ENCODE assay signal across 8 cellular contexts in genomic region chr7:45922810-45923209, GRCh38. TPM values are rescaled to one million over a fixed set of nuclear protein-coding genes. Genes with fewer than 3 reads are reported as not detected.
DNase-seq lines count a peak whose midpoint lies in the region; ATAC-seq, FAIRE-seq and TF ChIP-seq lines count a peak whose summit lies in the region.

No MANE protein-coding gene starts in this region.

- no peaks in the 10 kb centered on the region for H3K36me3 ChIP-seq in CD4-positive, alpha-beta memory T cell (ENCODE audit: insufficient read depth, low read length)
- H3K36me3 ChIP-seq in HUES64 (ENCODE audit: insufficient read depth, low read length) = no peaks in the 10 kb centered on the region

- 8% methylated on average over 11 of the region's 11 CpGs for WGBS in HUES64

- H3K9me3 ChIP-seq in CD4-positive, alpha-beta memory T cell (ENCODE audit: control insufficient read depth in 1 of 2, low read length in 2 of 2) = no peaks in the 10 kb centered on the region
- no peaks in the 10 kb centered on the region for H3K9me3 ChIP-seq in HUES64 (ENCODE audit: insufficient read depth, low read depth, low read length)

- TF ChIP-seq CTCF in dorsolateral prefrontal cortex (IDR thresholded peaks at IDR 0.05 in 54 of 56, conservative IDR thresholded peaks at IDR 0.05 in 2 of 56; ENCODE audit: low read depth in 1 of 56, partially characterized antibody in 56 of 56) = no peak

- H3K27ac Mint-ChIP-seq in CD4-positive, alpha-beta memory T cell = peak overlapping the region in 6 of 7 donors; percentile 36 to 90 (median 72)
- peak overlapping the region in 7 of 10 donors; percentile 0 to 93 (median 66) for H3K27ac Mint-ChIP-seq in naive thymus-derived CD8-positive, alpha-beta T cell

- peaks cover 9% of the 10 kb centered on the region for H3K27me3 ChIP-seq in CD4-positive, alpha-beta memory T cell (ENCODE audit: insufficient read depth, low read length)
- H3K27me3 ChIP-seq in HUES64 (ENCODE audit: insufficient read depth, low read length) (peaks cover 52% of the 10 kb centered on the region), dorsolateral prefrontal cortex (peaks cover 0 to 76% (median 32%) of the 10 kb centered on the region in 45 donors)

- ATAC-seq in naive thymus-derived CD8-positive, alpha-beta T cell = peak; percentile 37 to 48
- no peak for ATAC-seq in HG03280 (IDR thresholded peaks at IDR 0.05; ENCODE audit: unreplicated experiment)

- intact Hi-C loops in CD4-positive, alpha-beta memory T cell (cut with micrococcal nuclease) = loop anchor here (1.0 to 10.0 kb wide), 3 partner anchors 18 to 1166 kb away; no protein-coding TSS in a partner anchor
- intact Hi-C loops in dorsolateral prefrontal cortex (cut with DNase I) = loop anchor here (2.0 to 5.0 kb wide), 5 partner anchors 430 to 1329 kb away; no protein-coding TSS in a partner anchor

- H3K27ac ChIP-seq in CD4-positive, alpha-beta memory T cell (ENCODE audit: low read depth, low read length) = no peak overlapping the region
- H3K27ac ChIP-seq in HUES64 (ENCODE audit: low read depth, low read length) = no peak overlapping the region
- peak overlapping the region in 34 of 59 donors; percentile 1 to 78 (median 42) for H3K27ac ChIP-seq in dorsolateral prefrontal cortex

- peaks cover 31% of the 10 kb centered on the region in 2 donors for H3K27me3 Mint-ChIP-seq in CD4-positive, alpha-beta memory T cell
- H3K27me3 Mint-ChIP-seq in naive thymus-derived CD8-positive, alpha-beta T cell = peaks cover 12 to 58% (median 44%) of the 10 kb centered on the region in 5 donors

- H3K4me1 Mint-ChIP-seq in CD4-positive, alpha-beta memory T cell = peaks cover 17 to 50% (median 23%) of the 10 kb centered on the region in 4 donors
- peaks cover 10 to 32% (median 27%) of the 10 kb centered on the region in 4 donors for H3K4me1 Mint-ChIP-seq in naive thymus-derived CD8-positive, alpha-beta T cell

- peak overlapping the region; percentile 60 to 76 (median 72) for H3K4me3 Mint-ChIP-seq in CD4-positive, alpha-beta memory T cell
- peak overlapping the region; percentile 56 to 80 (median 69) for H3K4me3 Mint-ChIP-seq in naive thymus-derived CD8-positive, alpha-beta T cell

- peak; percentile 8 to 49 (median 15) for DNase-seq in CD4-positive, alpha-beta memory T cell
- DNase-seq in dorsolateral prefrontal cortex (no peak), 8988T (no peak), RPMI8226 (no peak), frontal cortex (ENCODE audit: low spot score in 2 of 2) (no peak)
- peak in 1 of 10 donors; percentile 21 for DNase-seq in naive thymus-derived CD8-positive, alpha-beta T cell

- no peaks in the 10 kb centered on the region for H3K36me3 Mint-ChIP-seq in CD4-positive, alpha-beta memory T cell
- no peaks in the 10 kb centered on the region for H3K36me3 Mint-ChIP-seq in naive thymus-derived CD8-positive, alpha-beta T cell

- H3K4me3 ChIP-seq in CD4-positive, alpha-beta memory T cell (ENCODE audit: low read length in 2 of 2) = no peak overlapping the region
- H3K4me3 ChIP-seq in HUES64 (ENCODE audit: low read length) (peak overlapping the region; percentile 66), dorsolateral prefrontal cortex (peak overlapping the region in 54 of 59 donors; percentile 5 to 68 (median 53))

- peaks cover 40% of the 10 kb centered on the region for H3K4me1 ChIP-seq in CD4-positive, alpha-beta memory T cell (ENCODE audit: insufficient read depth, low read length)
- peaks cover 19% of the 10 kb centered on the region; the same call in 1 of the 2 replicates for H3K4me1 ChIP-seq in HUES64 (ENCODE audit: insufficient read depth, low read length)

- H3K9ac ChIP-seq in HUES64 (ENCODE audit: low read depth, low read length) = no peak overlapping the region

- CTCF ChIA-PET in CD4-positive, alpha-beta memory T cell (lab: Charles Lee; ENCODE audit: partially characterized antibody) = interaction anchor here (1.0 to 3.2 kb wide), 12 partner anchors 8 to 1165 kb away, joined by 3 to 8 read pairs (median 6); no protein-coding TSS in a partner anchor

- no peaks in the 10 kb centered on the region for H3K9me3 Mint-ChIP-seq in CD4-positive, alpha-beta memory T cell
- no peaks in the 10 kb centered on the region for H3K9me3 Mint-ChIP-seq in naive thymus-derived CD8-positive, alpha-beta T cell

- POLR2A ChIA-PET in CD4-positive, alpha-beta memory T cell (lab: Charles Lee; ENCODE audit: partially characterized antibody) = interaction anchor here (1.6 kb wide), 1 partner anchor 17 kb away, joined by 10 read pairs; no protein-coding TSS in a partner anchor
- POLR2A ChIA-PET in naive thymus-derived CD8-positive, alpha-beta T cell (lab: Charles Lee) = interaction anchor here (0.8 to 2.8 kb wide), 2 partner anchors 17 to 421 kb away, joined by 3 to 11 read pairs; no protein-coding TSS in a partner anchor

- no peak for FAIRE-seq in frontal cortex (lab: Jason Lieb, UNC)

RNA-seq across cellular contexts. Expression of gene IGFBP3, which starts 1.7 kb away (rescaled TPM):
- total RNA-seq in CD4-positive, alpha-beta memory T cell = 10 to 100 TPM; 18.4 to 19.0 TPM
- polyA plus RNA-seq in CD4-positive, alpha-beta memory T cell = 10 to 100 TPM; 10.4 to 12.9 TPM
- polyA plus RNA-seq in HUES64 (2013, experiment 1 of 2) = 10.3 TPM
- polyA plus RNA-seq in HUES64 (2013, experiment 2 of 2) = 10.5 TPM
- 10 to 100 TPM in 116 of 120 experiments, 1 to 10 TPM in 4; 6.7 to 98.7 (median 22.3) TPM for total RNA-seq in dorsolateral prefrontal cortex
- 10 to 100 TPM; 10.4 to 11.5 TPM for total RNA-seq in naive thymus-derived CD8-positive, alpha-beta T cell
- polyA plus RNA-seq in naive thymus-derived CD8-positive, alpha-beta T cell = 10 to 100 TPM in 1 of 3 donors, 1 to 10 TPM in 2; 2.1 to 13.7 (median 2.4) TPM
- 6.1 TPM for total RNA-seq in frontal cortex

RNA-seq across cellular contexts. Expression of gene IGFBP1, which starts 34.5 kb away (rescaled TPM):
- not detected for total RNA-seq in CD4-positive, alpha-beta memory T cell
- polyA plus RNA-seq in CD4-positive, alpha-beta memory T cell = not detected
- polyA plus RNA-seq in HUES64 (2013, experiment 1 of 2) = not detected
- not detected for polyA plus RNA-seq in HUES64 (2013, experiment 2 of 2)
- 1 to 10 TPM in 6 of 120 experiments, under 1 TPM in 61, not detected in 53; 0.26 to 1.5 (median 0.44) TPM for total RNA-seq in dorsolateral prefrontal cortex
- total RNA-seq in naive thymus-derived CD8-positive, alpha-beta T cell = not detected
- not detected for polyA plus RNA-seq in naive thymus-derived CD8-positive, alpha-beta T cell
- not detected for total RNA-seq in frontal cortex

RNA-seq across cellular contexts. Expression of gene CCDC201, which starts 49.9 kb away (rescaled TPM):
- total RNA-seq in CD4-positive, alpha-beta memory T cell = not detected
- not detected for polyA plus RNA-seq in CD4-positive, alpha-beta memory T cell
- not detected for polyA plus RNA-seq in HUES64 (2013, experiment 1 of 2)
- not detected for polyA plus RNA-seq in HUES64 (2013, experiment 2 of 2)
- total RNA-seq in dorsolateral prefrontal cortex (not detected), frontal cortex (not detected)
- total RNA-seq in naive thymus-derived CD8-positive, alpha-beta T cell = not detected
- not detected for polyA plus RNA-seq in naive thymus-derived CD8-positive, alpha-beta T cell

Comparison
In these comparisons a context has a peak if more than half of its experiments do, and no peak if none do; other contexts are left out.
1. DNase-seq: peak in CD4-positive, alpha-beta memory T cell (5 of 5); none in dorsolateral prefrontal cortex (0 of 10), 8988T (single experiment), RPMI8226 (single experiment) and frontal cortex (0 of 2).
2. H3K27ac ChIP-seq: peak in dorsolateral prefrontal cortex (34 of 59); none in CD4-positive, alpha-beta memory T cell (single experiment) and HUES64 (single experiment).
3. H3K4me3 ChIP-seq: peak in HUES64 (single experiment) and dorsolateral prefrontal cortex (54 of 59); none in CD4-positive, alpha-beta memory T cell (0 of 2).